1 cellular context compared by ENCODE assay signal in genomic region chr19:12484371-12485322, GRCh38.
A peak's percentile ranks its signal among the peaks of the same experiment; 100 is the strongest.
TF ChIP-seq lines count a peak whose summit lies in the region.

ZNF709 (minus strand) TSS chr19:12484816; CDS start chr19:12484657, 159 bp downstream.

TF ChIP-seq in WTC11, 78 proteins besides CTCF, POLR2A, EP300 and RAD21 (continued from another document and continues in another):
- TF ChIP-seq SMAD3 (CRISPR knock-in tag; IDR thresholded peaks at IDR 0.05; ENCODE audit: borderline replicate concordance) (no peak), ZSCAN18 (CRISPR knock-in tag; IDR thresholded peaks at IDR 0.05) (no peak), E2F4 (CRISPR knock-in tag; IDR thresholded peaks at IDR 0.05; ENCODE audit: borderline replicate concordance, low read depth) (no peak), JUN (CRISPR knock-in tag; IDR thresholded peaks at IDR 0.05) (no peak), AR (CRISPR knock-in tag; IDR thresholded peaks at IDR 0.05) (no peak), ZBTB21 (CRISPR knock-in tag; IDR thresholded peaks at IDR 0.05; ENCODE audit: borderline replicate concordance) (no peak), ZNF281 (CRISPR knock-in tag; IDR thresholded peaks at IDR 0.05) (0 out of 2 replicates have a peak, but pooled peaks have one; percentile 12), FOXJ3 (CRISPR knock-in tag; IDR thresholded peaks at IDR 0.05; ENCODE audit: borderline replicate concordance) (no peak), ZMAT4 (CRISPR knock-in tag; IDR thresholded peaks at IDR 0.05) (peak; percentile 87; the same call in 1 of the 2 replicates), GABPB1 (CRISPR knock-in tag; IDR thresholded peaks at IDR 0.05) (peak; percentile 32; the same call in 1 of the 2 replicates), FOXP1 (CRISPR knock-in tag; IDR thresholded peaks at IDR 0.05; ENCODE audit: borderline replicate concordance) (peak; percentile 45; the same call in 1 of the 2 replicates), E2F5 (CRISPR knock-in tag; IDR thresholded peaks at IDR 0.05) (no peak; the same call in 1 of the 2 replicates), ZNF138 (CRISPR knock-in tag; conservative IDR thresholded peaks at IDR 0.05) (no peak), ZNF425 (CRISPR knock-in tag; conservative IDR thresholded peaks at IDR 0.05) (no peak), TEAD1 (CRISPR knock-in tag; IDR thresholded peaks at IDR 0.05) (no peak), NR3C1 (CRISPR knock-in tag; conservative IDR thresholded peaks at IDR 0.05; ENCODE audit: low read depth) (no peak), FOXK1 (CRISPR knock-in tag; IDR thresholded peaks at IDR 0.05) (peak; percentile 89), ATF1 (CRISPR knock-in tag; IDR thresholded peaks at IDR 0.05) (no peak), MYBL2 (CRISPR knock-in tag; IDR thresholded peaks at IDR 0.05) (no peak), NFATC4 (CRISPR knock-in tag; IDR thresholded peaks at IDR 0.05) (no peak), IRF1 (CRISPR knock-in tag; IDR thresholded peaks at IDR 0.05) (no peak), ATF6 (CRISPR knock-in tag; IDR thresholded peaks at IDR 0.05) (no peak), USF1 (CRISPR knock-in tag; IDR thresholded peaks at IDR 0.05) (peak; percentile 15; the same call in 1 of the 2 replicates), MAX (CRISPR knock-in tag; IDR thresholded peaks at IDR 0.05) (peak; percentile 52; the same call in 1 of the 2 replicates), IRF2 (CRISPR knock-in tag; IDR thresholded peaks at IDR 0.05; ENCODE audit: borderline replicate concordance, low read depth) (no peak), PREB (CRISPR knock-in tag; IDR thresholded peaks at IDR 0.05; ENCODE audit: borderline replicate concordance) (no peak), RORB (CRISPR knock-in tag; IDR thresholded peaks at IDR 0.05) (no peak), MLX (CRISPR knock-in tag; IDR thresholded peaks at IDR 0.05) (no peak), ZBTB43 (CRISPR knock-in tag; IDR thresholded peaks at IDR 0.05) (0 out of 2 replicates have a peak, but pooled peaks have one; percentile 43), CDX4 (CRISPR knock-in tag; IDR thresholded peaks at IDR 0.05; ENCODE audit: borderline replicate concordance) (no peak), TEAD4 (CRISPR knock-in tag; IDR thresholded peaks at IDR 0.05) (no peak), TCF7 (CRISPR knock-in tag; IDR thresholded peaks at IDR 0.05; ENCODE audit: low read depth) (0 out of 2 replicates have a peak, but pooled peaks have one; percentile 48), ZNF423 (CRISPR knock-in tag; IDR thresholded peaks at IDR 0.05) (no peak), OVOL2 (CRISPR knock-in tag; IDR thresholded peaks at IDR 0.05; ENCODE audit: borderline replicate concordance) (peak; percentile 80; the same call in 1 of the 2 replicates), NFE2L1 (CRISPR knock-in tag; IDR thresholded peaks at IDR 0.05) (no peak), NFYB (CRISPR knock-in tag; conservative IDR thresholded peaks at IDR 0.05; ENCODE audit: low read depth) (peak; percentile 76), CREB1 (CRISPR knock-in tag; IDR thresholded peaks at IDR 0.05) (no peak)
